ENCODE assay signal across 20 cellular contexts in genomic region chr11:2083411-2083810, GRCh38. TPM values are rescaled to one million over a fixed set of nuclear protein-coding genes. Genes with fewer than 3 reads are reported as not detected.
DNase-seq lines count a peak whose midpoint lies in the region; ATAC-seq and TF ChIP-seq lines count a peak whose summit lies in the region.
"Had no signal": no experiment of that assay in that cellular context is flagged by ENCODE, and none has a peak within 500 bp of the region (broad histone marks: within the 10 kb centered on the region; RNA-seq: fewer than 3 reads in every experiment).

No MANE protein-coding gene starts in this region.

- no peaks in the 10 kb centered on the region for H3K9me3 Mint-ChIP-seq in activated CD8-positive, alpha-beta T cell treated with anti-CD3 and anti-CD28 coated beads, Interleukin-2, amount 10 ng/mL, durations not matched to agents 7 days and 5 days (ENCODE audit: insufficient read depth)
- peaks cover 7% of the 10 kb centered on the region for H3K9me3 Mint-ChIP-seq in activated CD8-positive, alpha-beta T cell treated with anti-CD3 and anti-CD28 coated beads for 36 hours
- H3K9me3 Mint-ChIP-seq: CD8-positive, alpha-beta T cell had no signal

- no peak for TF ChIP-seq EP300 in stomach (IDR thresholded peaks at IDR 0.05)

- H3K27ac ChIP-seq in stomach = no peak overlapping the region
- H3K27ac ChIP-seq: 22Rv1, C4-2B, GM23248 had no signal

- H3K9me3 ChIP-seq in stomach = peaks cover 0 to 16% (median 11%) of the 10 kb centered on the region in 4 donors
- H3K9me3 ChIP-seq: BE2C had no signal

- peak; percentile 1 for DNase-seq in activated CD8-positive, alpha-beta T cell treated with anti-CD3 and anti-CD28 coated beads, Interleukin-2, amount 10 ng/mL, durations not matched to agents 7 days and 5 days
- DNase-seq in activated CD8-positive, alpha-beta T cell treated with anti-CD3 and anti-CD28 coated beads for 36 hours = no peak
- DNase-seq in mesenteric fat pad (ENCODE audit: low spot score) (peak; percentile 71), stomach (peak; percentile 22)
- DNase-seq: AML-193; BE2C; CD4-positive, CD25-positive, alpha-beta regulatory T cell; CD8-positive, alpha-beta T cell; DMS 273 treated with DMSO at 0.1 percent for 48 hours; DMS79; EL; GDM1; GM23248; H7; HCEC 1CT had no signal

- H3K4me1 ChIP-seq in stomach = no peaks in the 10 kb centered on the region
- H3K4me1 ChIP-seq: BE2C had no signal

- no peak for TF ChIP-seq POLR2A in stomach (IDR thresholded peaks at IDR 0.05)

- no peak overlapping the region for H3K4me3 Mint-ChIP-seq in activated CD8-positive, alpha-beta T cell treated with anti-CD3 and anti-CD28 coated beads, Interleukin-2, amount 10 ng/mL, durations not matched to agents 7 days and 5 days
- no peak overlapping the region for H3K4me3 Mint-ChIP-seq in activated CD8-positive, alpha-beta T cell treated with anti-CD3 and anti-CD28 coated beads for 36 hours
- H3K4me3 Mint-ChIP-seq: CD4-positive, CD25-positive, alpha-beta regulatory T cell; CD8-positive, alpha-beta T cell had no signal

- CTCF ChIA-PET in activated CD8-positive, alpha-beta T cell treated with anti-CD3 and anti-CD28 coated beads, Interleukin-2, amount 10 ng/mL, durations not matched to agents 7 days and 5 days (lab: Charles Lee) = no interaction called here
- CTCF ChIA-PET in activated CD8-positive, alpha-beta T cell treated with anti-CD3 and anti-CD28 coated beads for 36 hours (lab: Charles Lee) = no interaction called here

- no peaks in the 10 kb centered on the region for H3K36me3 ChIP-seq in stomach
- H3K36me3 ChIP-seq: BE2C had no signal

- ATAC-seq in activated CD8-positive, alpha-beta T cell treated with anti-CD3 and anti-CD28 coated beads, Interleukin-2, amount 10 ng/mL, durations not matched to agents 7 days and 5 days = no peak
- no peak for ATAC-seq in activated CD8-positive, alpha-beta T cell treated with anti-CD3 and anti-CD28 coated beads for 36 hours
- ATAC-seq in HG03469 (IDR thresholded peaks at IDR 0.05; ENCODE audit: unreplicated experiment) = no peak
- no peak for ATAC-seq in HG03280 (IDR thresholded peaks at IDR 0.05; ENCODE audit: unreplicated experiment)
- ATAC-seq: CD8-positive, alpha-beta T cell; GM12878 had no signal

- POLR2A ChIA-PET in activated CD8-positive, alpha-beta T cell treated with anti-CD3 and anti-CD28 coated beads, Interleukin-2, amount 10 ng/mL, durations not matched to agents 7 days and 5 days (lab: Charles Lee) = no interaction called here
- POLR2A ChIA-PET in activated CD8-positive, alpha-beta T cell treated with anti-CD3 and anti-CD28 coated beads for 36 hours (lab: Charles Lee) = no interaction called here

- intact Hi-C loops in activated CD8-positive, alpha-beta T cell treated with anti-CD3 and anti-CD28 coated beads for 36 hours (cut with micrococcal nuclease) = no loop called here
- intact Hi-C loops in stomach (cut with DNase I; ENCODE audit: low total_unique reads) = no loop called here

- H3K27ac Mint-ChIP-seq in activated CD8-positive, alpha-beta T cell treated with anti-CD3 and anti-CD28 coated beads, Interleukin-2, amount 10 ng/mL, durations not matched to agents 7 days and 5 days = no peak overlapping the region
- no peak overlapping the region for H3K27ac Mint-ChIP-seq in activated CD8-positive, alpha-beta T cell treated with anti-CD3 and anti-CD28 coated beads for 36 hours
- H3K27ac Mint-ChIP-seq: CD4-positive, CD25-positive, alpha-beta regulatory T cell; CD8-positive, alpha-beta T cell had no signal

- H3K4me1 Mint-ChIP-seq in activated CD8-positive, alpha-beta T cell treated with anti-CD3 and anti-CD28 coated beads, Interleukin-2, amount 10 ng/mL, durations not matched to agents 7 days and 5 days (ENCODE audit: low read depth) = no peaks in the 10 kb centered on the region
- H3K4me1 Mint-ChIP-seq in activated CD8-positive, alpha-beta T cell treated with anti-CD3 and anti-CD28 coated beads for 36 hours (ENCODE audit: low read depth) = no peaks in the 10 kb centered on the region

- H3K27me3 Mint-ChIP-seq in activated CD8-positive, alpha-beta T cell treated with anti-CD3 and anti-CD28 coated beads, Interleukin-2, amount 10 ng/mL, durations not matched to agents 7 days and 5 days (ENCODE audit: low read depth) = peaks cover 8% of the 10 kb centered on the region
- peaks cover 11% of the 10 kb centered on the region for H3K27me3 Mint-ChIP-seq in activated CD8-positive, alpha-beta T cell treated with anti-CD3 and anti-CD28 coated beads for 36 hours

- TF ChIP-seq CTCF in activated CD8-positive, alpha-beta T cell treated with anti-CD3 and anti-CD28 coated beads for 36 hours (IDR thresholded peaks at IDR 0.05) = no peak
- no peak for TF ChIP-seq CTCF in stomach (IDR thresholded peaks at IDR 0.05)

- no peak overlapping the region for H3K4me3 ChIP-seq in stomach
- H3K4me3 ChIP-seq: GM12878, GM23248 had no signal

- WGBS in stomach, 5 donors = 88 to 93% (median 91%) methylated on average over 17 of the region's 17 CpGs

- H3K36me3 Mint-ChIP-seq in activated CD8-positive, alpha-beta T cell treated with anti-CD3 and anti-CD28 coated beads, Interleukin-2, amount 10 ng/mL, durations not matched to agents 7 days and 5 days (ENCODE audit: low read depth) = no peaks in the 10 kb centered on the region
- no peaks in the 10 kb centered on the region for H3K36me3 Mint-ChIP-seq in activated CD8-positive, alpha-beta T cell treated with anti-CD3 and anti-CD28 coated beads for 36 hours (ENCODE audit: low read depth)
- H3K36me3 Mint-ChIP-seq: CD8-positive, alpha-beta T cell had no signal

- peaks cover 0 to 6% (median 0%) of the 10 kb centered on the region in 3 donors for H3K27me3 ChIP-seq in stomach
- H3K27me3 ChIP-seq: BE2C had no signal

RNA-seq across cellular contexts. Expression of gene IGF2, which starts 55.8 kb away (rescaled TPM):
- not detected for total RNA-seq in activated CD8-positive, alpha-beta T cell treated with anti-CD3 and anti-CD28 coated beads, Interleukin-2, amount 10 ng/mL, durations not matched to agents 7 days and 5 days
- 1 to 10 TPM; 8.1 to 8.2 TPM for total RNA-seq in activated CD8-positive, alpha-beta T cell treated with anti-CD3 and anti-CD28 coated beads for 36 hours
- total RNA-seq in mesenteric fat pad = 148 TPM
- 100 to 1,000 TPM in 1 of 5 donors, 10 to 100 TPM in 3, 1 to 10 TPM in 1; 5.2 to 164 (median 29.2) TPM for total RNA-seq in stomach
- polyA plus RNA-seq in stomach = 1 to 10 TPM; 3.8 to 9.6 (median 5.2) TPM
- total RNA-seq: CD8-positive, alpha-beta T cell; GM23248 had no signal
- polyA plus RNA-seq: CD4-positive, CD25-positive, alpha-beta regulatory T cell; GM12878 had no signal

Comparison
In these comparisons a context has a peak if more than half of its experiments do, and no peak if none do; other contexts are left out.
1. RNA of gene IGF2, which starts 55.8 kb away (total RNA-seq): 148 TPM in mesenteric fat pad (single experiment), 5.2 to 164 TPM in stomach and 8.1 to 8.2 TPM in activated CD8-positive, alpha-beta T cell treated with anti-CD3 and anti-CD28 coated beads for 36 hours; not detected in activated CD8-positive, alpha-beta T cell treated with anti-CD3 and anti-CD28 coated beads, Interleukin-2, amount 10 ng/mL, durations not matched to agents 7 days and 5 days; every median in the first group is over 4 times any median in the second.